ENCODE assay signal across 1 cellular context in the genomic region with DNA sequence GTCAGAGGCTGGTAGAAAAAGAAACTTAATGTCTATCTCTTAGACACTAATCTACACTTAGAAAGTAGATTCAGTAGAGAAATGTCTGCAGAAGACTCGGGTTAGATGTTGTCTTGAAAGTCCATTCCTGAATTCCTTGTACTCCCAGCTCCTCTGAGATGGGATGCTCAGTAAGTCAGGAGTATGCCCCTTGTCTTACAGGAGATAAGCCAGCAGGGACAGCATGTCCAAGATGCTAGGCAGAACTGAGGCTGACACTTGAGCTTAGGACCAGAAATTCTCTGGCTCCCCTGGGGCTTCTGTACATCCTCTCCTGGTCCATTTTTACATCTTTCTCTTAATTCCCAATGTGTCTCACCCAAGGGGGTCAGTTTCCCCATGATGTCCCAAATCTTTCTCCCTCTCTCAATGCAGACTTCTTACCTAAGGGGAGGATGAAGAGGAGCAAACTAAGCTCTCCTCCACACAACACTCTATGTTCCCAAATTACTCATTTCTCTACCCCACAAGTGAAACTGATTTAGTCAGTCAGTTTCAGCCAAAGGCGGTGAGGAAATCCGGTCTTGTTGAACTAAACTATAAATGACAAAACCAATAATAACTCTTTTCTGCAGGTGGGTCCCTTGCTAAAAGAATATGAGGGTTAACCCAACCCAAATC.
TF ChIP-seq lines count a peak whose summit lies in the region.

No MANE protein-coding gene starts in this region.

TF ChIP-seq in IMR-90, 13 proteins besides CTCF, POLR2A, EP300 and RAD21 (continued from another document):
- TF ChIP-seq, protein P1, sequence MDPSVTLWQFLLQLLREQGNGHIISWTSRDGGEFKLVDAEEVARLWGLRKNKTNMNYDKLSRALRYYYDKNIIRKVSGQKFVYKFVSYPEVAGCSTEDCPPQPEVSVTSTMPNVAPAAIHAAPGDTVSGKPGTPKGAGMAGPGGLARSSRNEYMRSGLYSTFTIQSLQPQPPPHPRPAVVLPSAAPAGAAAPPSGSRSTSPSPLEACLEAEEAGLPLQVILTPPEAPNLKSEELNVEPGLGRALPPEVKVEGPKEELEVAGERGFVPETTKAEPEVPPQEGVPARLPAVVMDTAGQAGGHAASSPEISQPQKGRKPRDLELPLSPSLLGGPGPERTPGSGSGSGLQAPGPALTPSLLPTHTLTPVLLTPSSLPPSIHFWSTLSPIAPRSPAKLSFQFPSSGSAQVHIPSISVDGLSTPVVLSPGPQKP (IDR thresholded peaks at IDR 0.05; ENCODE audit: borderline replicate concordance, low read depth, low read length), result no peak
- TF ChIP-seq MXI1 (IDR thresholded peaks at IDR 0.05; ENCODE audit: borderline replicate concordance, low read depth, low read length), result no peak
- TF ChIP-seq CEBPB (IDR thresholded peaks at IDR 0.05; ENCODE audit: low read depth, low read length), result no peak
- TF ChIP-seq BHLHE40 (IDR thresholded peaks at IDR 0.05; ENCODE audit: low read depth, low read length), result no peak
- TF ChIP-seq CHD1 (IDR thresholded peaks at IDR 0.05; ENCODE audit: low read depth, low read length), result no peak
- TF ChIP-seq RFX5 (IDR thresholded peaks at IDR 0.05; ENCODE audit: low read depth, low read length), result no peak
